In the genomic region with DNA sequence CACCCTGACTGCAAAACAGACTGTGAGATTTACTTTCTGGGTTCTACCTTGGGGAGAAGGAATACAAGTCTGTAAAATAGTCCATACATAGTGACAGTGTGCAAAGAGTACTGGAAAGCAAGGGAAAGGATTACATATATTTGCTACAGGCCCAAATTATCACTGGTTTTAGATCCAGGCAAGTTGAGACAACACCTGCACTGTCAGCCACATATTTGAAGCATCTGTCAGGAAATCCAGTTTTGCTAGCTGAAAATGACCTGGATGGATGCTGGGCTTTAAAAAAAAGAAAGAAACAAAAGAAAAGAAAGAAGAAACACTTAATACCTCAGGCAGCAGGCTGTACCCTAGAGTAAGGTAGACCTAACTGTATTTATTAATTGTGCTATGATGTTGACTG, we compare ENCODE assay signal across 27 cellular contexts. TPM values are rescaled to one million over a fixed set of nuclear protein-coding genes. Genes with fewer than 3 reads are reported as not detected.
"Had no signal": no experiment of that assay in that cellular context is flagged by ENCODE, and none has a peak within 500 bp of the region (broad histone marks: within the 10 kb centered on the region; RNA-seq: fewer than 3 reads in every experiment).

No MANE protein-coding gene starts in this region.

- H3K4me1 ChIP-seq: colonic mucosa, esophagus muscularis mucosa, neural progenitor cell, thyroid gland, upper lobe of left lung, uterus had no signal

- ATAC-seq: left colon; natural killer cell treated with Interleukin-12 subunit alpha and Interleukin-12 subunit beta and Interleukin-15 and Interleukin-18, amount 100 ng/mL, for 72 hours; right cardiac atrium; stimulated activated effector memory CD8-positive, alpha-beta T cell treated with anti-CD3 and anti-CD28 coated beads, Interleukin-12 subunit alpha, Interleukin-12 subunit beta, amount 100 ng/mL, for 72 hours; stimulated activated naive CD8-positive, alpha-beta T cell treated with anti-CD3 and anti-CD28 coated beads, Interleukin-15, Interleukin-2, amounts not matched to agents 100 U/mL and 50 U/mL, for 24 hours had no signal

- H3K36me3 ChIP-seq: colonic mucosa, esophagus muscularis mucosa, neural progenitor cell, ovary, suprapubic skin, thyroid gland, upper lobe of left lung, uterus had no signal

- H3K4me2 ChIP-seq: neural progenitor cell had no signal

- H3K4me3 Mint-ChIP-seq: immature natural killer cell; natural killer cell treated with Interleukin-12 subunit alpha and Interleukin-12 subunit beta and Interleukin-15 and Interleukin-18, amount 100 ng/mL, for 72 hours; neural progenitor cell; stimulated activated effector memory CD8-positive, alpha-beta T cell treated with anti-CD3 and anti-CD28 coated beads, Interleukin-12 subunit alpha, Interleukin-12 subunit beta, amount 100 ng/mL, for 72 hours had no signal

- H3K27me3 ChIP-seq: colonic mucosa, esophagus muscularis mucosa, neural progenitor cell, ovary, suprapubic skin, thyroid gland, upper lobe of left lung, uterus had no signal

- H3K36me3 Mint-ChIP-seq: immature natural killer cell; natural killer cell treated with Interleukin-12 subunit alpha and Interleukin-12 subunit beta and Interleukin-15 and Interleukin-18, amount 100 ng/mL, for 72 hours; neural progenitor cell; stimulated activated effector memory CD8-positive, alpha-beta T cell treated with anti-CD3 and anti-CD28 coated beads, Interleukin-12 subunit alpha, Interleukin-12 subunit beta, amount 100 ng/mL, for 72 hours had no signal

- H2AFZ ChIP-seq: neural progenitor cell had no signal

- H3K4me3 ChIP-seq: colonic mucosa, esophagus muscularis mucosa, neural progenitor cell, ovary, suprapubic skin, thyroid gland, upper lobe of left lung, uterus had no signal

- H3K9me3 ChIP-seq: colonic mucosa, ovary, suprapubic skin, thyroid gland, upper lobe of left lung, uterus had no signal

- H3K27ac ChIP-seq: colonic mucosa, esophagus muscularis mucosa, neural progenitor cell, ovary, suprapubic skin, thyroid gland, upper lobe of left lung, uterus had no signal

- H3K27ac Mint-ChIP-seq: immature natural killer cell; natural killer cell treated with Interleukin-12 subunit alpha and Interleukin-12 subunit beta and Interleukin-15 and Interleukin-18, amount 100 ng/mL, for 72 hours; neural progenitor cell; progenitor cell of endocrine pancreas; stimulated activated effector memory CD8-positive, alpha-beta T cell treated with anti-CD3 and anti-CD28 coated beads, Interleukin-12 subunit alpha, Interleukin-12 subunit beta, amount 100 ng/mL, for 72 hours had no signal

- H3K9me3 Mint-ChIP-seq: immature natural killer cell; natural killer cell treated with Interleukin-12 subunit alpha and Interleukin-12 subunit beta and Interleukin-15 and Interleukin-18, amount 100 ng/mL, for 72 hours; neural progenitor cell; stimulated activated effector memory CD8-positive, alpha-beta T cell treated with anti-CD3 and anti-CD28 coated beads, Interleukin-12 subunit alpha, Interleukin-12 subunit beta, amount 100 ng/mL, for 72 hours had no signal

- DNase-seq: colonic mucosa; dermis blood vessel endothelial cell; foreskin fibroblast; immature natural killer cell; kidney; left colon; nucleus accumbens; ovary; right cardiac atrium; small intestine; stimulated activated CD4-positive, alpha-beta T cell treated with anti-CD3 and anti-CD28 coated beads, Interleukin-2, amount 100 ng/mL, for 48 hours; stimulated activated CD8-positive, alpha-beta memory T cell treated with anti-CD3 and anti-CD28 coated beads, Interleukin-4, amount 100 ng/mL, for 48 hours; stimulated activated naive CD8-positive, alpha-beta T cell treated with anti-CD3 and anti-CD28 coated beads, Interleukin-15, Interleukin-2, amounts not matched to agents 100 U/mL and 50 U/mL, for 24 hours; thyroid gland; upper lobe of left lung; uterus had no signal

- H3K9ac ChIP-seq: neural progenitor cell had no signal

- H3K4me1 Mint-ChIP-seq: immature natural killer cell; neural progenitor cell; stimulated activated effector memory CD8-positive, alpha-beta T cell treated with anti-CD3 and anti-CD28 coated beads, Interleukin-12 subunit alpha, Interleukin-12 subunit beta, amount 100 ng/mL, for 72 hours had no signal

RNA-seq across cellular contexts. Expression of a gene that starts 23.9 kb away (rescaled TPM):
- total RNA-seq: cerebellum; colonic mucosa; dermis blood vessel endothelial cell; esophagus muscularis mucosa; kidney; left colon; liver; lung microvascular endothelial cell; mucosa of gallbladder; myocyte; natural killer cell treated with Interleukin-12 subunit alpha and Interleukin-12 subunit beta and Interleukin-15 and Interleukin-18, amount 100 ng/mL, for 72 hours; ovary; progenitor cell of endocrine pancreas; right cardiac atrium; thyroid gland; upper lobe of left lung; uterus had no signal
- polyA plus RNA-seq: immature natural killer cell, liver, ovary, right cardiac atrium, small intestine had no signal

RNA-seq across cellular contexts. Expression of a gene that starts 28.6 kb away (rescaled TPM):
- total RNA-seq: cerebellum; colonic mucosa; dermis blood vessel endothelial cell; esophagus muscularis mucosa; kidney; left colon; liver; lung microvascular endothelial cell; mucosa of gallbladder; myocyte; natural killer cell treated with Interleukin-12 subunit alpha and Interleukin-12 subunit beta and Interleukin-15 and Interleukin-18, amount 100 ng/mL, for 72 hours; ovary; progenitor cell of endocrine pancreas; right cardiac atrium; suprapubic skin; upper lobe of left lung; uterus had no signal
- polyA plus RNA-seq: immature natural killer cell, liver, ovary, right cardiac atrium, small intestine had no signal

RNA-seq across cellular contexts. Expression of a gene that starts 42.8 kb away (rescaled TPM):
- total RNA-seq: cerebellum; colonic mucosa; dermis blood vessel endothelial cell; kidney; left colon; liver; lung microvascular endothelial cell; mucosa of gallbladder; myocyte; natural killer cell treated with Interleukin-12 subunit alpha and Interleukin-12 subunit beta and Interleukin-15 and Interleukin-18, amount 100 ng/mL, for 72 hours; progenitor cell of endocrine pancreas; right cardiac atrium; thyroid gland; upper lobe of left lung; uterus had no signal
- polyA plus RNA-seq: immature natural killer cell, liver, right cardiac atrium, small intestine had no signal
